ENCODE assay signal across 1 cellular context in genomic region chr2:38783586-38783985, GRCh38.
TF ChIP-seq lines count a peak whose summit lies in the region.

No MANE protein-coding gene starts in this region.

TF ChIP-seq in HEK293, 187 proteins besides CTCF, POLR2A, EP300 and RAD21 (continued from another document):
- no peak for TF ChIP-seq KLF1 (tag by site-specific recombination; IDR thresholded peaks at IDR 0.05)
